ENCODE assay signal across 13 cellular contexts in genomic region chr22:38736257-38736570, GRCh38. TPM values are rescaled to one million over a fixed set of nuclear protein-coding genes. Genes with fewer than 3 reads are reported as not detected.
DNase-seq lines count a peak whose midpoint lies in the region; ATAC-seq and TF ChIP-seq lines count a peak whose summit lies in the region.
"Had no signal": no experiment of that assay in that cellular context is flagged by ENCODE, and none has a peak within 500 bp of the region (broad histone marks: within the 10 kb centered on the region; RNA-seq: fewer than 3 reads in every experiment).

No MANE protein-coding gene starts in this region.

- TF ChIP-seq CTCF in Caco-2 (IDR thresholded peaks at IDR 0.05; ENCODE audit: insufficient read depth in 1 of 2, low read depth in 1 of 2, low read length in 1 of 2, severe bottlenecking in 1 of 2, unreplicated experiment in 1 of 2) (no peak), WERI-Rb-1 (IDR thresholded peaks at IDR 0.05; ENCODE audit: low read depth, low read length) (no peak), natural killer cell (IDR thresholded peaks at IDR 0.05) (no peak), SK-N-SH (IDR thresholded peaks at IDR 0.05) (no peak)

- H3K4me3 Mint-ChIP-seq in Caco-2 (ENCODE audit: unreplicated experiment) (no peak overlapping the region), natural killer cell (no peak overlapping the region)

- peak overlapping the region; percentile 53 for H3K27ac Mint-ChIP-seq in Caco-2 (ENCODE audit: unreplicated experiment)
- peak overlapping the region; percentile 83 to 86 for H3K27ac Mint-ChIP-seq in natural killer cell

- CTCF ChIA-PET in Caco-2 (lab: Charles Lee) (no interaction called here), SK-N-SH (lab: Yijun Ruan, JAX) (interaction anchor here (0.6 kb wide), 1 partner anchor 33 kb away, joined by 3 read pairs; no protein-coding TSS in a partner anchor)

- H3K27me3 ChIP-seq in Caco-2 (replicated peaks; ENCODE audit: control insufficient read depth, insufficient read depth, low read length) (no peaks in the 10 kb centered on the region), WERI-Rb-1 (ENCODE audit: insufficient read depth, low read depth, severe bottlenecking) (no peaks in the 10 kb centered on the region), SK-N-SH (ENCODE audit: insufficient read depth) (no peaks in the 10 kb centered on the region)
- H3K27me3 ChIP-seq: SJSA1 had no signal

- no peak overlapping the region for H3K4me2 ChIP-seq in SK-N-SH

- no peaks in the 10 kb centered on the region for H3K9me3 Mint-ChIP-seq in Caco-2 (ENCODE audit: unreplicated experiment)
- no peaks in the 10 kb centered on the region for H3K9me3 Mint-ChIP-seq in natural killer cell

- no peak for ATAC-seq in natural killer cell

- H3K4me1 Mint-ChIP-seq in Caco-2 (ENCODE audit: low read depth, unreplicated experiment): no peaks in the 10 kb centered on the region
- peaks cover 24 to 60% of the 10 kb centered on the region in 2 donors for H3K4me1 Mint-ChIP-seq in natural killer cell

- no TSS peak for BruUV-seq in Caco-2 (replicated peaks; lab: Mats Ljungman, UMichigan)

- POLR2A ChIA-PET in Caco-2 (lab: Charles Lee): no interaction called here
- POLR2A ChIA-PET in SK-N-SH (lab: Yijun Ruan, JAX): no interaction called here

- no peak for DNase-seq in Caco-2
- DNase-seq in WERI-Rb-1: peak; percentile 54
- DNase-seq in natural killer cell: no peak
- no peak for DNase-seq in GM19240 (ENCODE audit: insufficient read length, low spot score)
- no peak for DNase-seq in cerebellum (ENCODE audit: low spot score)
- no peak for DNase-seq in SK-N-SH
- DNase-seq: DMS 273 treated with DMSO at 0.1 percent for 48 hours; foreskin melanocyte; IMR-90; NCI-H1436; NCI-H774; stimulated activated CD8-positive, alpha-beta memory T cell treated with anti-CD3 and anti-CD28 coated beads, Interleukin-4, amount 100 ng/mL, for 48 hours had no signal

- intact Hi-C loops in Caco-2 (cut with micrococcal nuclease; ENCODE audit: unreplicated experiment): no loop called here
- intact Hi-C loops in natural killer cell (cut with micrococcal nuclease): no loop called here

- TF ChIP-seq EP300 in SK-N-SH (IDR thresholded peaks at IDR 0.05; ENCODE audit: borderline replicate concordance in 1 of 2, low read depth in 1 of 2, low read length in 1 of 2): no peak

- H3K27me3 Mint-ChIP-seq in Caco-2 (ENCODE audit: insufficient read depth, unreplicated experiment): no peaks in the 10 kb centered on the region
- H3K27me3 Mint-ChIP-seq in natural killer cell (ENCODE audit: low read depth in 2 of 2): no peaks in the 10 kb centered on the region

- no peak overlapping the region for H3K9ac ChIP-seq in SK-N-SH

- H3K36me3 ChIP-seq in Caco-2 (ENCODE audit: control insufficient read depth, insufficient read depth, low read length): peaks cover 3% of the 10 kb centered on the region
- peaks cover 98% of the 10 kb centered on the region for H3K36me3 ChIP-seq in WERI-Rb-1
- peaks cover 0 to 7% of the 10 kb centered on the region in 2 experiments for H3K36me3 ChIP-seq in SK-N-SH (replicated peaks in 1 of 2; ENCODE audit: control insufficient read depth in 1 of 2, insufficient read depth in 2 of 2, low read length in 1 of 2)

- no peaks in the 10 kb centered on the region for H3K9me2 ChIP-seq in SK-N-SH

- H3K27ac ChIP-seq in WERI-Rb-1: peak overlapping the region; percentile 35
- no peak overlapping the region for H3K27ac ChIP-seq in SK-N-SH (ENCODE audit: low read depth in 2 of 2, low read length in 1 of 2)
- H3K27ac ChIP-seq: SJSA1 had no signal

- H3K4me3 ChIP-seq in Caco-2 (ENCODE audit: low read depth, low read length): no peak overlapping the region
- H3K4me3 ChIP-seq in WERI-Rb-1 (ENCODE audit: low read depth, low read length): no peak overlapping the region
- H3K4me3 ChIP-seq in SK-N-SH (ENCODE audit: low read depth in 2 of 2, low read length in 1 of 2): no peak overlapping the region
- H3K4me3 ChIP-seq: SJSA1 had no signal

- no peak for TF ChIP-seq RAD21 in SK-N-SH (IDR thresholded peaks at IDR 0.05; ENCODE audit: low read length)

- H3F3A ChIP-seq in SK-N-SH (replicated peaks; ENCODE audit: insufficient read depth): no peaks in the 10 kb centered on the region

- H3K4me1 ChIP-seq in Caco-2 (no peaks in the 10 kb centered on the region), SK-N-SH (ENCODE audit: control insufficient read depth in 1 of 2, insufficient read depth in 2 of 2, low read depth in 1 of 2, low read length in 1 of 2) (no peaks in the 10 kb centered on the region; a peak in 1 of 4 replicates)
- H3K4me1 ChIP-seq: SJSA1 had no signal

- H4K20me1 ChIP-seq in SK-N-SH (ENCODE audit: insufficient read depth): no peaks in the 10 kb centered on the region

- WGBS in SK-N-SH (ENCODE audit: low lambda C conversion rate): 95% methylated on average over 7 of the region's 7 CpGs

- peaks cover 80% of the 10 kb centered on the region for H3K36me3 Mint-ChIP-seq in Caco-2 (ENCODE audit: insufficient read depth, unreplicated experiment)
- H3K36me3 Mint-ChIP-seq in natural killer cell: no peaks in the 10 kb centered on the region

- no peaks in the 10 kb centered on the region for H3K9me3 ChIP-seq in Caco-2
- no peaks in the 10 kb centered on the region for H3K9me3 ChIP-seq in WERI-Rb-1 (ENCODE audit: severe bottlenecking)
- H3K9me3 ChIP-seq in SK-N-SH: no peaks in the 10 kb centered on the region
- H3K9me3 ChIP-seq: SJSA1 had no signal

- H2AFZ ChIP-seq in SK-N-SH (ENCODE audit: low read depth): no peak overlapping the region

- no peaks in the 10 kb centered on the region for H3K79me2 ChIP-seq in SK-N-SH (ENCODE audit: insufficient read depth)

TF ChIP-seq in SK-N-SH, 30 proteins besides CTCF, POLR2A, EP300 and RAD21:
- TF ChIP-seq REST (IDR thresholded peaks at IDR 0.05; ENCODE audit: low read depth, low read length) (no peak), SIN3A (IDR thresholded peaks at IDR 0.05; ENCODE audit: borderline replicate concordance, low read depth, low read length) (no peak), NFIC (IDR thresholded peaks at IDR 0.05; ENCODE audit: borderline replicate concordance) (no peak), NRF1 (IDR thresholded peaks at IDR 0.05; ENCODE audit: low read depth, low read length) (no peak), TCF12 (IDR thresholded peaks at IDR 0.05) (no peak)
TF ChIP-seq in SK-N-SH: peak in this region for 0.

RNA-seq across cellular contexts. Expression of gene SUN2, which starts 19.6 kb away (rescaled TPM):
- total RNA-seq in Caco-2 (2022) (61.9 and 67.8 TPM in 2 replicates), natural killer cell (1,000 to 10,000 TPM in 1 of 3 donors, 100 to 1,000 TPM in 2; 882 to 1,056 (median 886) TPM), cerebellum (84.7 TPM)
- polyA plus RNA-seq in SK-N-SH (2012; rRNA removed): 9.0 and 10.2 TPM in 2 replicates
- polyA plus RNA-seq in SK-N-SH (2012; cell fraction: cytosol; rRNA removed): 3.8 and 7.1 TPM in 2 replicates
- 13.5 and 20.8 TPM in 2 replicates for polyA plus RNA-seq in SK-N-SH (2012; cell fraction: nucleus; rRNA removed)

RNA-seq across cellular contexts. Expression of gene GTPBP1, which starts 30.5 kb away (rescaled TPM):
- total RNA-seq in Caco-2 (2022) (47.2 and 48.0 TPM in 2 replicates), natural killer cell (100 to 1,000 TPM; 236 to 259 (median 249) TPM), cerebellum (37.6 TPM)
- 11.9 and 15.2 TPM in 2 replicates for polyA plus RNA-seq in SK-N-SH (2012; rRNA removed)
- polyA plus RNA-seq in SK-N-SH (2012; cell fraction: cytosol; rRNA removed): 8.8 and 10.2 TPM in 2 replicates
- 33.8 and 37.1 TPM in 2 replicates for polyA plus RNA-seq in SK-N-SH (2012; cell fraction: nucleus; rRNA removed)

RNA-seq across cellular contexts. Expression of gene JOSD1, which starts 35.5 kb away (rescaled TPM):
- total RNA-seq in Caco-2 (2022): 50.3 and 55.3 TPM in 2 replicates
- total RNA-seq in natural killer cell: 100 to 1,000 TPM; 123 to 165 (median 128) TPM
- total RNA-seq in cerebellum: 36.9 TPM
- polyA plus RNA-seq in SK-N-SH (2012; rRNA removed): 17.8 and 23.0 TPM in 2 replicates
- 15.1 and 19.6 TPM in 2 replicates for polyA plus RNA-seq in SK-N-SH (2012; cell fraction: cytosol; rRNA removed)
- 30.5 and 40.6 TPM in 2 replicates for polyA plus RNA-seq in SK-N-SH (2012; cell fraction: nucleus; rRNA removed)

RNA-seq across cellular contexts. Expression of gene TOMM22, which starts 54.5 kb away (rescaled TPM):
- total RNA-seq in Caco-2 (2022) (113 and 114 TPM in 2 replicates), natural killer cell (10 to 100 TPM; 45.9 to 50.6 (median 47.5) TPM), cerebellum (23.0 TPM)
- polyA plus RNA-seq in SK-N-SH (2012; rRNA removed): 33.1 and 33.6 TPM in 2 replicates
- polyA plus RNA-seq in SK-N-SH (2012; cell fraction: cytosol; rRNA removed): 41.1 and 46.9 TPM in 2 replicates
- 6.2 and 10.6 TPM in 2 replicates for polyA plus RNA-seq in SK-N-SH (2012; cell fraction: nucleus; rRNA removed)

RNA-seq across cellular contexts. Expression of gene DNAL4, which starts 57.7 kb away (rescaled TPM):
- total RNA-seq in Caco-2 (2022) (8.1 and 9.2 TPM in 2 replicates), natural killer cell (1 to 10 TPM; 5.4 to 9.8 (median 6.2) TPM), cerebellum (10.7 TPM)
- polyA plus RNA-seq in SK-N-SH (2012; rRNA removed): 15.1 and 17.6 TPM in 2 replicates
- 10.3 and 13.3 TPM in 2 replicates for polyA plus RNA-seq in SK-N-SH (2012; cell fraction: cytosol; rRNA removed)
- polyA plus RNA-seq in SK-N-SH (2012; cell fraction: nucleus; rRNA removed): 6.8 and 7.1 TPM in 2 replicates

Comparison
In these comparisons a context has a peak if more than half of its experiments do, and no peak if none do; other contexts are left out.
1. RNA of gene SUN2, which starts 19.6 kb away (total RNA-seq): 882 to 1,056 TPM in natural killer cell; 84.7 TPM in cerebellum (single experiment) and 61.9 to 67.8 TPM in Caco-2; every median in the first group is over 10 times any median in the second.